Comparison of ENCODE assay signal across 20 cellular contexts in the genomic region with DNA sequence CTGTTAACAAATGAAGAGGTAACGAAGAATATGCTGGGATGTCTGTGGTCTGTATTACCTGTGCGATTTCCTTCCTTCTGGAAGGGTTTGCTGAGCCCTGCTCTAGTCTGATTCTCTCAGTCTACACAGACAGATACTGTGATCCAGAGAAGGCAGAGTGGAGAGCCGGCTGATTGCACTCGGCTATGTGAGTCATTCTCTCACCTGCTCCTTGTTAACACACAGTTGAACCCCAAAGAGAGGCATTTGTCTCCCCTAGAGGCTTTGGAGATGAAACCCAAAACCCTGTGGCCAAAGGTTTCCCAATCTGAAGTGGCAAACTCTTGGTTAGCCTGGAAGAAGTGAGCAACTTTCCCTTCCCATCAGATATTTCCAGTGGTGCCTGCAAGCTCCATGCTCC.
DNase-seq lines count a peak whose midpoint lies in the region; ATAC-seq, FAIRE-seq and TF ChIP-seq lines count a peak whose summit lies in the region.
"Had no signal": no experiment of that assay in that cellular context is flagged by ENCODE, and none has a peak within 500 bp of the region (broad histone marks: within the 10 kb centered on the region; RNA-seq: fewer than 3 reads in every experiment).

No MANE protein-coding gene starts in this region.

- no peaks in the 10 kb centered on the region for H3K9me2 ChIP-seq in PC-9 (ENCODE audit: insufficient read depth)

- H3K27me3 ChIP-seq in PC-9 (ENCODE audit: insufficient read depth, low read depth): no peaks in the 10 kb centered on the region
- H3K27me3 ChIP-seq in astrocyte (ENCODE audit: insufficient read depth, low read length): no peaks in the 10 kb centered on the region
- peaks cover 0 to 3% (median 0%) of the 10 kb centered on the region in 3 donors for H3K27me3 ChIP-seq in psoas muscle (ENCODE audit: insufficient read depth in 3 of 3, low read length in 2 of 3)
- H3K27me3 ChIP-seq: BE2C had no signal

- no peaks in the 10 kb centered on the region for H3F3A ChIP-seq in PC-9 (ENCODE audit: insufficient read depth, low read depth)

- 68 to 97% (median 73%) methylated on average over 4 of the region's 4 CpGs for WGBS in psoas muscle, 3 donors

- ATAC-seq in psoas muscle (peak in 3 of 4 donors; percentile 14 to 67 (median 37)), GM18498 (IDR thresholded peaks at IDR 0.05; ENCODE audit: unreplicated experiment) (no peak), HG03460 (IDR thresholded peaks at IDR 0.05; ENCODE audit: unreplicated experiment) (no peak), HG03521 (IDR thresholded peaks at IDR 0.05; ENCODE audit: unreplicated experiment) (no peak)
- ATAC-seq: GM12878 had no signal

- peak; percentile 34 for FAIRE-seq in astrocyte (lab: Jason Lieb, UNC)
- FAIRE-seq: GM12878 had no signal

- peak overlapping the region; percentile 11; the same call in 1 of the 2 replicates for H2AFZ ChIP-seq in PC-9
- H2AFZ ChIP-seq in astrocyte (ENCODE audit: low read depth, low read length): no peak overlapping the region

- no peaks in the 10 kb centered on the region for H3K9me3 Mint-ChIP-seq in astrocyte (ENCODE audit: unreplicated experiment)

- H3K27ac Mint-ChIP-seq in astrocyte (ENCODE audit: unreplicated experiment): no peak overlapping the region

- TF ChIP-seq CTCF in PC-9 (conservative IDR thresholded peaks at IDR 0.05) (no peak), astrocyte (IDR thresholded peaks at IDR 0.05; ENCODE audit: insufficient read depth, low read depth, low read length) (no peak), psoas muscle (IDR thresholded peaks at IDR 0.05) (no peak)

- H3K4me1 Mint-ChIP-seq in astrocyte (ENCODE audit: low read depth, unreplicated experiment): no peaks in the 10 kb centered on the region

- H3K36me3 Mint-ChIP-seq in astrocyte (ENCODE audit: low read depth, unreplicated experiment): no peaks in the 10 kb centered on the region

- H3K36me3 ChIP-seq in PC-9 (ENCODE audit: low read depth) (no peaks in the 10 kb centered on the region), astrocyte (ENCODE audit: insufficient read depth, low read length) (no peaks in the 10 kb centered on the region), psoas muscle (ENCODE audit: insufficient read depth in 1 of 2, low read depth in 1 of 2) (no peaks in the 10 kb centered on the region)
- H3K36me3 ChIP-seq: BE2C had no signal

- H3K27ac ChIP-seq in PC-9 (no peak overlapping the region), astrocyte (ENCODE audit: low read depth, low read length) (no peak overlapping the region), psoas muscle (no peak overlapping the region)

- H3K79me2 ChIP-seq in PC-9 (ENCODE audit: low read depth): no peaks in the 10 kb centered on the region
- no peaks in the 10 kb centered on the region for H3K79me2 ChIP-seq in astrocyte (ENCODE audit: insufficient read depth, low read length)

- H3K9me3 ChIP-seq in PC-9 (ENCODE audit: insufficient read depth, low read depth) (no peaks in the 10 kb centered on the region), astrocyte (ENCODE audit: insufficient read depth, low read depth, low read length) (no peaks in the 10 kb centered on the region), psoas muscle (no peaks in the 10 kb centered on the region)
- H3K9me3 ChIP-seq: BE2C had no signal

- H3K4me2 ChIP-seq in PC-9: no peak overlapping the region
- no peak overlapping the region for H3K4me2 ChIP-seq in astrocyte (ENCODE audit: low read length)

- no peak overlapping the region for H3K9ac ChIP-seq in astrocyte (ENCODE audit: low read length)

- BruUV-seq in PC-9 (replicated peaks; lab: Mats Ljungman, UMichigan): no TSS peak

- no peaks in the 10 kb centered on the region for H4K20me1 ChIP-seq in PC-9 (ENCODE audit: insufficient read depth)
- H4K20me1 ChIP-seq in astrocyte (ENCODE audit: insufficient read depth, low read length): no peaks in the 10 kb centered on the region

- no peak overlapping the region for H3K4me3 Mint-ChIP-seq in astrocyte (ENCODE audit: unreplicated experiment)

- intact Hi-C loops in PC-9 (cut with micrococcal nuclease; ENCODE audit: unreplicated experiment): no loop called here
- intact Hi-C loops in psoas muscle (cut with DNase I): no loop called here

- H3K27me3 Mint-ChIP-seq in astrocyte (ENCODE audit: low read depth, unreplicated experiment): peaks cover 2% of the 10 kb centered on the region

- no peaks in the 10 kb centered on the region for H3K4me1 ChIP-seq in PC-9 (replicated peaks; ENCODE audit: insufficient read depth)
- peaks cover 2% of the 10 kb centered on the region for H3K4me1 ChIP-seq in astrocyte (ENCODE audit: insufficient read depth, low read length)
- H3K4me1 ChIP-seq in psoas muscle: peaks cover 7% of the 10 kb centered on the region
- H3K4me1 ChIP-seq: BE2C had no signal

- POLR2A ChIA-PET in PC-9 (lab: Charles Lee; ENCODE audit: unreplicated experiment): no interaction called here

- H3K4me3 ChIP-seq in PC-9 (no peak overlapping the region), astrocyte (ENCODE audit: insufficient read depth, low read depth, low read length) (no peak overlapping the region), psoas muscle (no peak overlapping the region)
- H3K4me3 ChIP-seq: GM12878 had no signal

- peak in 1 of 2 experiments; percentile 59 for DNase-seq in PC-9
- DNase-seq in astrocyte (ENCODE audit: low read depth): no peak
- peak; percentile 27 for DNase-seq in fibroblast of peridontal ligament (ENCODE audit: extremely low read depth)
- no peak for DNase-seq in psoas muscle
- DNase-seq in HPDE6-E6E7 (ENCODE audit: extremely low spot score): no peak
- DNase-seq: BE2C, DMS79 treated with DMSO at 0.1 percent for 48 hours, Kasumi-1, MM.1S, NCI-H1048, NCI-H1436, NCI-H187 treated with DMSO at 0.1 percent for 48 hours, NCI-H2107, NCI-H446 treated with DMSO at 0.1 percent for 48 hours, NCI-H526 treated with DMSO at 0.1 percent for 48 hours, Right ventricle myocardium superior had no signal

- CTCF ChIA-PET in PC-9 (lab: Charles Lee): no interaction called here

Comparison
In these comparisons a context has a peak if more than half of its experiments do, and no peak if none do; other contexts are left out.
1. ATAC-seq: peak in psoas muscle (3 of 4); none in GM18498 (single experiment), HG03460 (single experiment) and HG03521 (single experiment).